Comparison of ENCODE assay signal across 20 cellular contexts in genomic region chr19:351976-352625, GRCh38. TPM values are rescaled to one million over a fixed set of nuclear protein-coding genes. Genes with fewer than 3 reads are reported as not detected.
DNase-seq lines count a peak whose midpoint lies in the region; ATAC-seq and TF ChIP-seq lines count a peak whose summit lies in the region.
"Had no signal": no experiment of that assay in that cellular context is flagged by ENCODE, and none has a peak within 500 bp of the region (broad histone marks: within the 10 kb centered on the region; RNA-seq: fewer than 3 reads in every experiment).

No MANE protein-coding gene starts in this region.

- CTCF ChIA-PET in activated naive CD4-positive, alpha-beta T cell treated with anti-CD3 and anti-CD28 coated beads for 36 hours (lab: Charles Lee): no interaction called here

- H3F3A ChIP-seq in neural progenitor cell (ENCODE audit: low read depth): peaks cover 3% of the 10 kb centered on the region

- peak overlapping the region; percentile 27 for H2AFZ ChIP-seq in neural progenitor cell (replicated peaks)
- H2AFZ ChIP-seq: PC-9 had no signal

- H3K4me3 ChIP-seq in left ventricle myocardium inferior (no peak overlapping the region), coronary artery (no peak overlapping the region), neural progenitor cell (no peak overlapping the region)
- H3K4me3 ChIP-seq: MG63, PC-9 had no signal

- no peak overlapping the region for H3K9ac ChIP-seq in neural progenitor cell

- TF ChIP-seq CTCF in left ventricle myocardium inferior (IDR thresholded peaks at IDR 0.05; ENCODE audit: borderline replicate concordance) (no peak), coronary artery (IDR thresholded peaks at IDR 0.05) (no peak), neural progenitor cell (IDR thresholded peaks at IDR 0.05) (no peak)

- ATAC-seq in Right ventricle myocardium superior (ENCODE audit: poor library complexity) (no peak), HG03095 (IDR thresholded peaks at IDR 0.05; ENCODE audit: unreplicated experiment) (no peak)
- no peak for ATAC-seq in stimulated activated naive B cell treated with anti-CD40 and anti-IgM and Interleukin-4, amounts not matched to agents 10 μg/mL and 1 μg/mL and 100 μg/mL, for 72 hours (replicated peaks)
- no peak for ATAC-seq in effector memory CD8-positive, alpha-beta T cell (replicated peaks)

- H3K27me3 Mint-ChIP-seq in neural progenitor cell (ENCODE audit: insufficient read depth, low read depth): peaks cover 9% of the 10 kb centered on the region
- no peaks in the 10 kb centered on the region for H3K27me3 Mint-ChIP-seq in stimulated activated naive B cell treated with anti-CD40 and anti-IgM and Interleukin-4, amounts not matched to agents 10 μg/mL and 1 μg/mL and 100 μg/mL, for 72 hours
- no peaks in the 10 kb centered on the region for H3K27me3 Mint-ChIP-seq in activated naive CD4-positive, alpha-beta T cell treated with anti-CD3 and anti-CD28 coated beads for 36 hours (ENCODE audit: low read depth)
- no peaks in the 10 kb centered on the region for H3K27me3 Mint-ChIP-seq in effector memory CD8-positive, alpha-beta T cell
- H3K27me3 Mint-ChIP-seq: CD4-positive, alpha-beta T cell; IgD-negative memory B cell had no signal

- H3K27me3 ChIP-seq in left ventricle myocardium inferior (ENCODE audit: low read depth) (no peaks in the 10 kb centered on the region), neural progenitor cell (no peaks in the 10 kb centered on the region)
- H3K27me3 ChIP-seq: MG63 had no signal

- H3K9me3 ChIP-seq in left ventricle myocardium inferior (replicated peaks): peaks cover 32% of the 10 kb centered on the region
- no peaks in the 10 kb centered on the region for H3K9me3 ChIP-seq in neural progenitor cell (ENCODE audit: low read depth)

- no peaks in the 10 kb centered on the region for H3K36me3 ChIP-seq in left ventricle myocardium inferior
- H3K36me3 ChIP-seq in neural progenitor cell: no peaks in the 10 kb centered on the region
- H3K36me3 ChIP-seq: MG63 had no signal

- no peaks in the 10 kb centered on the region for H3K4me1 Mint-ChIP-seq in neural progenitor cell
- H3K4me1 Mint-ChIP-seq in stimulated activated naive B cell treated with anti-CD40 and anti-IgM and Interleukin-4, amounts not matched to agents 10 μg/mL and 1 μg/mL and 100 μg/mL, for 72 hours: no peaks in the 10 kb centered on the region
- H3K4me1 Mint-ChIP-seq in activated naive CD4-positive, alpha-beta T cell treated with anti-CD3 and anti-CD28 coated beads for 36 hours (ENCODE audit: low read depth): no peaks in the 10 kb centered on the region
- H3K4me1 Mint-ChIP-seq in effector memory CD8-positive, alpha-beta T cell (ENCODE audit: low read depth in 2 of 2): peaks cover 0 to 4% of the 10 kb centered on the region in 2 donors
- H3K4me1 Mint-ChIP-seq: H9 had no signal

- H3K27ac ChIP-seq in left ventricle myocardium inferior (replicated peaks) (no peak overlapping the region), coronary artery (no peak overlapping the region), neural progenitor cell (no peak overlapping the region)
- H3K27ac ChIP-seq: PC-9 had no signal

- DNase-seq in Right ventricle myocardium superior (peak; percentile 19), left ventricle myocardium inferior (no peak), coronary artery (ENCODE audit: low spot score) (peak; percentile 49), neural progenitor cell (ENCODE audit: low spot score) (no peak)
- DNase-seq in stimulated activated naive B cell treated with anti-CD40 and anti-IgM and Interleukin-4, amounts not matched to agents 10 μg/mL and 1 μg/mL and 100 μg/mL, for 72 hours: no peak
- no peak for DNase-seq in activated naive CD4-positive, alpha-beta T cell treated with anti-CD3 and anti-CD28 coated beads for 36 hours
- no peak for DNase-seq in effector memory CD8-positive, alpha-beta T cell
- DNase-seq: Caco-2; CD4-positive, alpha-beta T cell; H9; Kasumi-1; MG63; NCI-H1048; NCI-H1436; NCI-H1930; NCI-H226; NCI-H524; PC-9 had no signal

- H3K4me2 ChIP-seq in neural progenitor cell: no peak overlapping the region
- H3K4me2 ChIP-seq: PC-9 had no signal

- intact Hi-C loops in Right ventricle myocardium superior (cut with DNase I) (no loop called here), left ventricle myocardium inferior (cut with micrococcal nuclease) (no loop called here)
- intact Hi-C loops in activated naive CD4-positive, alpha-beta T cell treated with anti-CD3 and anti-CD28 coated beads for 36 hours (cut with micrococcal nuclease): no loop called here

- H3K79me2 ChIP-seq in neural progenitor cell (ENCODE audit: low read depth): no peaks in the 10 kb centered on the region

- no peak overlapping the region for H3K4me3 Mint-ChIP-seq in neural progenitor cell
- H3K4me3 Mint-ChIP-seq in stimulated activated naive B cell treated with anti-CD40 and anti-IgM and Interleukin-4, amounts not matched to agents 10 μg/mL and 1 μg/mL and 100 μg/mL, for 72 hours: no peak overlapping the region
- no peak overlapping the region for H3K4me3 Mint-ChIP-seq in activated naive CD4-positive, alpha-beta T cell treated with anti-CD3 and anti-CD28 coated beads for 36 hours
- peak overlapping the region in 1 of 2 donors; percentile 44 for H3K4me3 Mint-ChIP-seq in effector memory CD8-positive, alpha-beta T cell
- H3K4me3 Mint-ChIP-seq: CD4-positive, alpha-beta T cell; H9 had no signal

- H3K4me1 ChIP-seq in left ventricle myocardium inferior: no peaks in the 10 kb centered on the region
- no peaks in the 10 kb centered on the region for H3K4me1 ChIP-seq in neural progenitor cell
- H3K4me1 ChIP-seq: Caco-2 had no signal

- no peaks in the 10 kb centered on the region for H3K36me3 Mint-ChIP-seq in neural progenitor cell
- peaks cover 0 to 3% of the 10 kb centered on the region in 2 donors for H3K36me3 Mint-ChIP-seq in stimulated activated naive B cell treated with anti-CD40 and anti-IgM and Interleukin-4, amounts not matched to agents 10 μg/mL and 1 μg/mL and 100 μg/mL, for 72 hours
- H3K36me3 Mint-ChIP-seq in activated naive CD4-positive, alpha-beta T cell treated with anti-CD3 and anti-CD28 coated beads for 36 hours (ENCODE audit: low read depth): peaks cover 2% of the 10 kb centered on the region
- no peaks in the 10 kb centered on the region for H3K36me3 Mint-ChIP-seq in effector memory CD8-positive, alpha-beta T cell (ENCODE audit: insufficient read depth)

- H3K27ac Mint-ChIP-seq in neural progenitor cell: no peak overlapping the region
- peak overlapping the region; percentile 11 for H3K27ac Mint-ChIP-seq in stimulated activated naive B cell treated with anti-CD40 and anti-IgM and Interleukin-4, amounts not matched to agents 10 μg/mL and 1 μg/mL and 100 μg/mL, for 72 hours
- no peak overlapping the region for H3K27ac Mint-ChIP-seq in activated naive CD4-positive, alpha-beta T cell treated with anti-CD3 and anti-CD28 coated beads for 36 hours
- no peak overlapping the region for H3K27ac Mint-ChIP-seq in effector memory CD8-positive, alpha-beta T cell
- H3K27ac Mint-ChIP-seq: CD4-positive, alpha-beta T cell; H9; IgD-negative memory B cell had no signal

- no peaks in the 10 kb centered on the region for H4K20me1 ChIP-seq in neural progenitor cell (ENCODE audit: low read depth)

- peaks cover 15% of the 10 kb centered on the region for H3K9me3 Mint-ChIP-seq in neural progenitor cell
- H3K9me3 Mint-ChIP-seq in stimulated activated naive B cell treated with anti-CD40 and anti-IgM and Interleukin-4, amounts not matched to agents 10 μg/mL and 1 μg/mL and 100 μg/mL, for 72 hours: peaks cover 9 to 23% of the 10 kb centered on the region in 2 donors
- H3K9me3 Mint-ChIP-seq in activated naive CD4-positive, alpha-beta T cell treated with anti-CD3 and anti-CD28 coated beads for 36 hours: peaks cover 10% of the 10 kb centered on the region
- peaks cover 0 to 2% of the 10 kb centered on the region in 2 donors for H3K9me3 Mint-ChIP-seq in effector memory CD8-positive, alpha-beta T cell

RNA-seq across cellular contexts. Expression of gene MIER2, which starts 7.5 kb away (rescaled TPM):
- total RNA-seq in Right ventricle myocardium superior (18.3 TPM), left ventricle myocardium inferior (15.9 TPM), neural progenitor cell (ENCODE audit: low replicate concordance) (12.9 and 20.6 TPM in 2 replicates)
- 10 to 100 TPM; 19.4 to 20.4 TPM for total RNA-seq in activated naive CD4-positive, alpha-beta T cell treated with anti-CD3 and anti-CD28 coated beads for 36 hours

RNA-seq across cellular contexts. Expression of gene C2CD4C, which starts 56.8 kb away (rescaled TPM):
- total RNA-seq in Right ventricle myocardium superior: 1.7 TPM
- total RNA-seq in left ventricle myocardium inferior: 0.63 TPM
- 2.3 and 18.6 TPM in 2 replicates for total RNA-seq in neural progenitor cell (ENCODE audit: low replicate concordance)
- under 1 TPM; 0.10 to 0.12 TPM for total RNA-seq in activated naive CD4-positive, alpha-beta T cell treated with anti-CD3 and anti-CD28 coated beads for 36 hours
- total RNA-seq: CD4-positive, alpha-beta T cell had no signal

Comparison
In these comparisons a context has a peak if more than half of its experiments do, and no peak if none do; other contexts are left out.
1. DNase-seq: peak in Right ventricle myocardium superior (single experiment) and coronary artery (single experiment); none in left ventricle myocardium inferior (single experiment), neural progenitor cell (single experiment), stimulated activated naive B cell treated with anti-CD40 and anti-IgM and Interleukin-4, amounts not matched to agents 10 μg/mL and 1 μg/mL and 100 μg/mL, for 72 hours (single experiment), activated naive CD4-positive, alpha-beta T cell treated with anti-CD3 and anti-CD28 coated beads for 36 hours (single experiment) and effector memory CD8-positive, alpha-beta T cell (0 of 3).